In genomic region chr2:101364878-101365277, GRCh38 we compare ENCODE assay signal across 22 cellular contexts. TPM values are rescaled to one million over a fixed set of nuclear protein-coding genes. Genes with fewer than 3 reads are reported as not detected.
"Had no signal": no experiment of that assay in that cellular context is flagged by ENCODE, and none has a peak within 500 bp of the region (broad histone marks: within the 10 kb centered on the region; RNA-seq: fewer than 3 reads in every experiment).

No MANE protein-coding gene starts in this region.

- DNase-seq: effector memory CD8-positive, alpha-beta T cell; foreskin keratinocyte; head of caudate nucleus; left colon; left ventricle myocardium superior; mesenchymal stem cell; naive thymus-derived CD4-positive, alpha-beta T cell; nephron progenitor cell; ovary; right cardiac atrium; stimulated activated CD4-positive, alpha-beta T cell treated with anti-CD3 and anti-CD28 coated beads, Interleukin-2, amount 100 ng/mL, for 48 hours; stimulated activated naive CD4-positive, alpha-beta T cell treated with Interleukin-2 at 50 U/mL for 16 hours; thyroid gland; uterus had no signal

- H3K9me3 ChIP-seq: esophagus muscularis mucosa, neutrophil, ovary, suprapubic skin, thyroid gland, uterus had no signal

- ATAC-seq: effector memory CD8-positive, alpha-beta T cell; foreskin keratinocyte; left colon; left ventricle myocardium superior; naive thymus-derived CD4-positive, alpha-beta T cell; right cardiac atrium had no signal

- H3K4me1 ChIP-seq: esophagus muscularis mucosa, thyroid gland, uterus had no signal

- H3K4me3 ChIP-seq: esophagus muscularis mucosa, hepatocyte, lung, ovary, smooth muscle cell, suprapubic skin, thyroid gland, uterus had no signal

- H3K27me3 ChIP-seq: esophagus muscularis mucosa, foreskin keratinocyte, hepatocyte, neutrophil, ovary, suprapubic skin, thyroid gland, uterus had no signal

- H3K27ac ChIP-seq: epithelial cell of prostate, esophagus muscularis mucosa, foreskin keratinocyte, hepatocyte, neutrophil, ovary, suprapubic skin, thyroid gland, uterus had no signal

- H3K36me3 ChIP-seq: esophagus muscularis mucosa, neutrophil, ovary, suprapubic skin, thyroid gland, uterus had no signal

RNA-seq across cellular contexts. Expression of gene CREG2, which starts 22.4 kb away (rescaled TPM):
- total RNA-seq: esophagus muscularis mucosa, left ventricle myocardium superior, mononuclear cell, thyroid gland had no signal
